ENCODE assay signal across 9 cellular contexts in genomic region chr5:168681556-168682183, GRCh38.
DNase-seq lines count a peak whose midpoint lies in the region; ATAC-seq, FAIRE-seq and TF ChIP-seq lines count a peak whose summit lies in the region.
"Had no signal": no experiment of that assay in that cellular context is flagged by ENCODE, and none has a peak within 500 bp of the region (broad histone marks: within the 10 kb centered on the region; RNA-seq: fewer than 3 reads in every experiment).

No MANE protein-coding gene starts in this region.

- H3K27ac ChIP-seq in GM12878 (ENCODE audit: control insufficient read depth, insufficient read depth) (no peak overlapping the region), right cardiac atrium (ENCODE audit: low read length) (peak overlapping the region; percentile 78), smooth muscle cell (ENCODE audit: low read depth) (peak overlapping the region; percentile 15)
- H3K27ac ChIP-seq: neutrophil had no signal

- RAD21 ChIA-PET in GM12878 (lab: Charles Lee; ENCODE audit: unreplicated experiment), result interaction anchor here (0.8 kb wide), 1 partner anchor 66 kb away, joined by 3 read pairs; no protein-coding TSS in a partner anchor

- DNase-seq in HT1080 (ENCODE audit: low read depth), result peak; percentile 20
- no peak for DNase-seq in GM12878 (ENCODE audit: low read depth, low spot score)
- peak; percentile 71 to 78 (median 74) for DNase-seq in right cardiac atrium
- DNase-seq in smooth muscle cell (lab: John Stamatoyannopoulos, UW; ENCODE audit: unreplicated experiment), result no peak
- no peak for DNase-seq in NAMALWA (ENCODE audit: low spot score)
- no peak for DNase-seq in NCI-H146 treated with DMSO at 0.1 percent for 48 hours (lab: John Stamatoyannopoulos, UW; ENCODE audit: unreplicated experiment)
- no peak for DNase-seq in MV-4-11 (lab: John Stamatoyannopoulos, UW)

- no peak for FAIRE-seq in GM12878 (lab: Jason Lieb, UNC)

- H3K4me3 ChIP-seq in GM12878, result no peak overlapping the region
- no peak overlapping the region for H3K4me3 ChIP-seq in right cardiac atrium (ENCODE audit: low read length)
- no peak overlapping the region for H3K4me3 ChIP-seq in smooth muscle cell

- H3K27me3 ChIP-seq in GM12878 (replicated peaks in 1 of 2; ENCODE audit: control insufficient read depth in 2 of 2, insufficient read depth in 2 of 2, low read length in 1 of 2), result no peaks in the 10 kb centered on the region; a peak in 1 of 4 replicates
- no peaks in the 10 kb centered on the region for H3K27me3 ChIP-seq in right cardiac atrium (ENCODE audit: control insufficient read depth, insufficient read depth)
- no peaks in the 10 kb centered on the region for H3K27me3 ChIP-seq in smooth muscle cell (ENCODE audit: low read depth)
- H3K27me3 ChIP-seq: neutrophil had no signal

- CTCF ChIA-PET in GM12878 (lab: Yijun Ruan, JAX), result interaction anchor here (1.1 to 1.4 kb wide), 2 partner anchors 8 to 66 kb away, joined by 3 to 4 read pairs; no protein-coding TSS in a partner anchor

- TF ChIP-seq CTCF in GM12878 (IDR thresholded peaks at IDR 0.05 in 2 of 3, conservative IDR thresholded peaks at IDR 0.05 in 1 of 3; ENCODE audit: control insufficient read depth in 2 of 3, extremely low read depth in 1 of 3, insufficient read depth in 1 of 3, low read depth in 3 of 3, low read length in 3 of 3), result no peak
- TF ChIP-seq CTCF in smooth muscle cell (IDR thresholded peaks at IDR 0.05; ENCODE audit: borderline replicate concordance, insufficient read depth, poor library complexity, severe bottlenecking), result no peak

- in situ Hi-C loops in GM12878 (cut with MboI), result no loop called here

- H3K4me1 ChIP-seq in GM12878 (ENCODE audit: control insufficient read depth, insufficient read depth, low read length) (no peaks in the 10 kb centered on the region), right cardiac atrium (ENCODE audit: control insufficient read depth, insufficient read depth, low read length) (peaks cover 12% of the 10 kb centered on the region), smooth muscle cell (ENCODE audit: low read depth) (no peaks in the 10 kb centered on the region)

- peak; percentile 49 for ATAC-seq in GM12878
- peak; percentile 82 to 89 for ATAC-seq in right cardiac atrium
- ATAC-seq in GM21619 (IDR thresholded peaks at IDR 0.05; ENCODE audit: unreplicated experiment), result no peak

- no TSS peak for BruUV-seq in GM12878 (replicated peaks; lab: Mats Ljungman, UMichigan)

- H3F3A ChIP-seq in smooth muscle cell (ENCODE audit: low read depth), result no peaks in the 10 kb centered on the region

- no peaks in the 10 kb centered on the region for H3K9me3 ChIP-seq in GM12878 (replicated peaks; ENCODE audit: control insufficient read depth, insufficient read depth, low read length)
- H3K9me3 ChIP-seq in right cardiac atrium (ENCODE audit: control insufficient read depth, low read length), result no peaks in the 10 kb centered on the region
- H3K9me3 ChIP-seq in smooth muscle cell (replicated peaks; ENCODE audit: low read depth), result no peaks in the 10 kb centered on the region
- H3K9me3 ChIP-seq: neutrophil had no signal

- no peak for TF ChIP-seq POLR2A in GM12878 (IDR thresholded peaks at IDR 0.05; ENCODE audit: low read depth, low read length)

- SMC1A ChIA-PET in GM12878 (lab: Charles Lee; ENCODE audit: uncharacterized antibody, unreplicated experiment), result no interaction called here

- H4K20me1 ChIP-seq in GM12878 (ENCODE audit: control insufficient read depth, insufficient read depth), result no peaks in the 10 kb centered on the region
- no peaks in the 10 kb centered on the region for H4K20me1 ChIP-seq in smooth muscle cell (ENCODE audit: low read depth)

- H3K79me2 ChIP-seq in GM12878 (ENCODE audit: control insufficient read depth, insufficient read depth, low read length) (no peaks in the 10 kb centered on the region), smooth muscle cell (ENCODE audit: low read depth) (no peaks in the 10 kb centered on the region)

- no peak for TF ChIP-seq EP300 in GM12878 (IDR thresholded peaks at IDR 0.05; ENCODE audit: borderline replicate concordance in 1 of 2, control insufficient read depth in 1 of 2, low read depth in 2 of 2, low read length in 2 of 2)

- intact Hi-C loops in GM12878 (cut with micrococcal nuclease; ENCODE audit: unreplicated experiment) (loop anchor here (5.0 kb wide), 1 partner anchor 621 kb away; the partner anchor contains the start of gene SLIT3), right cardiac atrium (cut with DNase I) (loop anchor here in 1 of 4 donors (5.0 to 10.0 kb wide), 2 partner anchors 621 to 863 kb away; partner anchors contain the start of gene SLIT3)

- no peak overlapping the region for H3K4me2 ChIP-seq in GM12878 (ENCODE audit: control insufficient read depth, insufficient read depth)
- H3K4me2 ChIP-seq in smooth muscle cell, result no peak overlapping the region

- H3K9ac ChIP-seq in GM12878 (ENCODE audit: control insufficient read depth, insufficient read depth, low read length) (no peak overlapping the region), smooth muscle cell (ENCODE audit: low read depth) (no peak overlapping the region)

- no peak overlapping the region for H2AFZ ChIP-seq in GM12878 (ENCODE audit: control insufficient read depth, low read depth, low read length)
- H2AFZ ChIP-seq in smooth muscle cell (ENCODE audit: low read depth), result no peak overlapping the region

- no peak for TF ChIP-seq RAD21 in GM12878 (IDR thresholded peaks at IDR 0.05; ENCODE audit: insufficient read depth, low read depth, low read length)

- 33% methylated on average over 4 of the region's 4 CpGs for WGBS in GM12878 (ENCODE audit: insufficient coverage, insufficient replicate concordance, low lambda C conversion rate, missing lambda C conversion rate)
- 41% methylated on average over 4 of the region's 4 CpGs for WGBS in right cardiac atrium
- WGBS in smooth muscle cell (ENCODE audit: low lambda C conversion rate), result 36% methylated on average over 4 of the region's 4 CpGs

- POLR2A ChIA-PET in GM12878 (lab: Charles Lee), result no interaction called here

- no peaks in the 10 kb centered on the region for H3K36me3 ChIP-seq in GM12878 (ENCODE audit: control insufficient read depth in 2 of 2, insufficient read depth in 2 of 2, low read length in 1 of 2)
- no peaks in the 10 kb centered on the region for H3K36me3 ChIP-seq in smooth muscle cell (ENCODE audit: low read depth)
- H3K36me3 ChIP-seq: neutrophil had no signal

TF ChIP-seq in GM12878, 131 proteins besides CTCF, POLR2A, EP300 and RAD21:
- TF ChIP-seq GABPA (IDR thresholded peaks at IDR 0.05; ENCODE audit: low read depth) (no peak), RELA (IDR thresholded peaks at IDR 0.05; ENCODE audit: borderline replicate concordance, partially characterized antibody) (no peak), MAX (IDR thresholded peaks at IDR 0.05; ENCODE audit: low read depth, low read length) (no peak)

Comparison
In these comparisons a context has a peak if more than half of its experiments do, and no peak if none do; other contexts are left out.
1. DNase-seq: peak in HT1080 (single experiment) and right cardiac atrium (3 of 3); none in GM12878 (single experiment), smooth muscle cell (single experiment), NAMALWA (single experiment), NCI-H146 treated with DMSO at 0.1 percent for 48 hours (single experiment) and MV-4-11 (single experiment).